22 cellular contexts compared by ENCODE assay signal in the genomic region with DNA sequence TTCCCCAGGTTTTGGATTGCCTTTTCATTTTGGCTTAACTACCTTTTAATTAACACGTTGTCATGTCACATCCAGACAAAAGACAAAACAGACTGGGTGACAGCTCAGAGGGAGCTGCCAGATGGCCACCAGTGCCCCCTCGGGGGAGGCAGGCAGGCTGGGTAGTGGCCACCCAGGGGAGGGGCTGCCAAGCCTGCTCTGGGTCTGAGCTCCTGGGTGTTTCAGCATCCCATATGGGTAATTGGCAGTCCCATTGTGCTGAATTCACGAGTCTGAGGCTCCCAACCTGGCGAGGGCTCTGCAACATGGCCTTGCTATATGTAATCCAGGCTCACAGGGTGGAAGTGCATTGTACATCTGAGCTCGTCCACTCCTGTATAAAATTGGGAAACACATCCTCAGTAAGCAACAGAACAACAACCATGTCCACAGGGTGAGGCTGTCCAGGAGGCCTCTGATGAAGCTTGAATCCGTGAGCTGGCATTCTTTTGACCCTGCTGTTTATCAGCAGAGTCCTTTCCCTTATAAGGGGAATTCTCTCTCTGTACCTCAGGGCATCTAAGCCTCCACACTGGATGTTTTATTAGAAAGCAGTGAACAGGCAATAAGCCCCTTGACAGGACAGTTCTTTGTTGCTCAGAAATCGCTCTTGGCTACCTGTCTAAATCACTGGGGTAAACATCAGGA.
DNase-seq lines count a peak whose midpoint lies in the region; ATAC-seq and TF ChIP-seq lines count a peak whose summit lies in the region.
"Had no signal": no experiment of that assay in that cellular context is flagged by ENCODE, and none has a peak within 500 bp of the region (broad histone marks: within the 10 kb centered on the region; RNA-seq: fewer than 3 reads in every experiment).

No MANE protein-coding gene starts in this region.

- H2AFZ ChIP-seq in neural progenitor cell (replicated peaks): no peak overlapping the region

- peaks cover 47% of the 10 kb centered on the region for H3K4me1 Mint-ChIP-seq in neural progenitor cell
- H3K4me1 Mint-ChIP-seq: T-helper 17 cell had no signal

- H3K4me2 ChIP-seq in neural progenitor cell: no peak overlapping the region

- no peak for ATAC-seq in foreskin keratinocyte
- ATAC-seq: activated CD4-positive, CD25-positive, alpha-beta regulatory T cell treated with anti-CD3 and anti-CD28 coated beads, Interleukin-2, amount 50 U/mL, for 24 hours; K562; T-helper 17 cell had no signal

- H3K4me3 ChIP-seq in cardiac fibroblast (replicated peaks in 1 of 2; ENCODE audit: low read depth in 2 of 2, low read length in 2 of 2): no peak overlapping the region
- no peak overlapping the region for H3K4me3 ChIP-seq in neural progenitor cell
- H3K4me3 ChIP-seq: K562, right atrium auricular region, thyroid gland had no signal

- H3K9me3 ChIP-seq in neural progenitor cell (ENCODE audit: low read depth): no peaks in the 10 kb centered on the region
- H3K9me3 ChIP-seq: right atrium auricular region, thyroid gland had no signal

- DNase-seq in NCI-H1417 (lab: John Stamatoyannopoulos, UW): peak in 2 of 3 experiments; percentile 40 to 77
- no peak for DNase-seq in NCI-H1417 treated with DMSO at 0.1 percent for 48 hours (lab: John Stamatoyannopoulos, UW)
- DNase-seq in NCI-H446 (lab: John Stamatoyannopoulos, UW): peak; percentile 14 to 65
- DNase-seq in cardiac fibroblast (ENCODE audit: low read depth in 2 of 2): peak; percentile 25 to 28
- DNase-seq in neural progenitor cell (ENCODE audit: low spot score): peak; percentile 34
- DNase-seq in SIG-M5 (lab: John Stamatoyannopoulos, UW): no peak
- DNase-seq in foreskin keratinocyte: no peak
- no peak for DNase-seq in activated CD8-positive, alpha-beta memory T cell treated with anti-CD3 and anti-CD28 coated beads, Interleukin-2, amount 50 U/mL, for 48 hours
- DNase-seq: activated CD8-positive, alpha-beta memory T cell treated with anti-CD3 and anti-CD28 coated beads, Interleukin-2, amount 50 U/mL, for 4 hours; activated naive CD4-positive, alpha-beta T cell; brain microvascular endothelial cell; DMS79 treated with DMSO at 0.1 percent for 48 hours; effector CD8-positive, alpha-beta T cell; NCI-H1105; stimulated activated CD4-positive, alpha-beta T cell treated with anti-CD3 and anti-CD28 coated beads, Interleukin-4, amount 100 ng/mL, for 24 hours; T-helper 17 cell; thyroid gland had no signal

- H3K79me2 ChIP-seq in neural progenitor cell (ENCODE audit: low read depth): no peaks in the 10 kb centered on the region

- peak overlapping the region; percentile 41 for H3K4me3 Mint-ChIP-seq in neural progenitor cell
- H3K4me3 Mint-ChIP-seq: neural crest cell, T-helper 17 cell had no signal

- H3F3A ChIP-seq in neural progenitor cell (ENCODE audit: low read depth): no peaks in the 10 kb centered on the region

- no peaks in the 10 kb centered on the region for H3K36me3 ChIP-seq in neural progenitor cell
- H3K36me3 ChIP-seq: brain microvascular endothelial cell, right atrium auricular region, thyroid gland had no signal

- H3K9ac ChIP-seq in neural progenitor cell: no peak overlapping the region

- H3K27me3 ChIP-seq in neural progenitor cell (no peaks in the 10 kb centered on the region), foreskin keratinocyte (peaks cover 14% of the 10 kb centered on the region)
- H3K27me3 ChIP-seq: brain microvascular endothelial cell, right atrium auricular region, thyroid gland had no signal

- H3K27ac ChIP-seq in neural progenitor cell (no peak overlapping the region), foreskin keratinocyte (no peak overlapping the region)
- H3K27ac ChIP-seq: 22Rv1, brain microvascular endothelial cell, right atrium auricular region, thyroid gland had no signal

- peaks cover 17% of the 10 kb centered on the region for H3K27me3 Mint-ChIP-seq in neural progenitor cell (ENCODE audit: insufficient read depth, low read depth)

- TF ChIP-seq CTCF in cardiac fibroblast (IDR thresholded peaks at IDR 0.05; ENCODE audit: low read depth, low read length): no peak
- no peak for TF ChIP-seq CTCF in neural progenitor cell (IDR thresholded peaks at IDR 0.05)
- no peak for TF ChIP-seq CTCF in foreskin keratinocyte (conservative IDR thresholded peaks at IDR 0.05)

- no peaks in the 10 kb centered on the region for H3K9me3 Mint-ChIP-seq in neural progenitor cell
- H3K9me3 Mint-ChIP-seq: neural crest cell had no signal

- H3K36me3 Mint-ChIP-seq in neural progenitor cell: no peaks in the 10 kb centered on the region

- peaks cover 9% of the 10 kb centered on the region for H3K4me1 ChIP-seq in neural progenitor cell
- H3K4me1 ChIP-seq in foreskin keratinocyte: no peaks in the 10 kb centered on the region
- H3K4me1 ChIP-seq: right atrium auricular region had no signal

- H4K20me1 ChIP-seq in neural progenitor cell (ENCODE audit: low read depth): no peaks in the 10 kb centered on the region

- peak overlapping the region; percentile 95 for H3K27ac Mint-ChIP-seq in neural progenitor cell
- H3K27ac Mint-ChIP-seq: T-helper 17 cell had no signal

Comparison
In these comparisons a context has a peak if more than half of its experiments do, and no peak if none do; other contexts are left out.
1. DNase-seq: peak in NCI-H1417 (2 of 3), NCI-H446 (2 of 2), cardiac fibroblast (2 of 2) and neural progenitor cell (single experiment); none in NCI-H1417 treated with DMSO at 0.1 percent for 48 hours (single experiment), SIG-M5 (single experiment), foreskin keratinocyte (0 of 2) and activated CD8-positive, alpha-beta memory T cell treated with anti-CD3 and anti-CD28 coated beads, Interleukin-2, amount 50 U/mL, for 48 hours (single experiment).